In the genomic region with DNA sequence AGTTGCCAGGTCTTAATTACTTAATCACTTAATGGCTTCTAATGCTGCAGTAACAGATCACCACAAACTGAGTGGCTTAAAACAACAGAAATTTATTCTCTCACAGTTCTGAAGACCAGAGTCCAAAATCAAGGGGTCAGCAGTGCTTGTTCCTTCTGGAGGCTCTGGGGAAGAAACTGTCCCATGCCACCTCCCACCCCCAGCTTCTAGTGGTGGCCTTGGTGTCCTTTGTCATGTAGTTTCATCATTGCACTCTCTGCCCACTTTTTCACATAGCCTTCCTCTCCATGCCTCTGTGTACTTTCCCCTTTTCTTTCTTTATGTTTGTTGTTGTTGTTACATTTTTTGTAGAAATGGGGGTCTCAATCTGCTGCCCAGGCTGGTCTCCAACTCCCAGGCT, we compare ENCODE assay signal across 1 cellular context.
TF ChIP-seq lines count a peak whose summit lies in the region.

No MANE protein-coding gene starts in this region.

TF ChIP-seq in GM23338, 12 proteins besides CTCF, POLR2A, EP300 and RAD21 (continued from another document):
- TF ChIP-seq, protein P1, sequence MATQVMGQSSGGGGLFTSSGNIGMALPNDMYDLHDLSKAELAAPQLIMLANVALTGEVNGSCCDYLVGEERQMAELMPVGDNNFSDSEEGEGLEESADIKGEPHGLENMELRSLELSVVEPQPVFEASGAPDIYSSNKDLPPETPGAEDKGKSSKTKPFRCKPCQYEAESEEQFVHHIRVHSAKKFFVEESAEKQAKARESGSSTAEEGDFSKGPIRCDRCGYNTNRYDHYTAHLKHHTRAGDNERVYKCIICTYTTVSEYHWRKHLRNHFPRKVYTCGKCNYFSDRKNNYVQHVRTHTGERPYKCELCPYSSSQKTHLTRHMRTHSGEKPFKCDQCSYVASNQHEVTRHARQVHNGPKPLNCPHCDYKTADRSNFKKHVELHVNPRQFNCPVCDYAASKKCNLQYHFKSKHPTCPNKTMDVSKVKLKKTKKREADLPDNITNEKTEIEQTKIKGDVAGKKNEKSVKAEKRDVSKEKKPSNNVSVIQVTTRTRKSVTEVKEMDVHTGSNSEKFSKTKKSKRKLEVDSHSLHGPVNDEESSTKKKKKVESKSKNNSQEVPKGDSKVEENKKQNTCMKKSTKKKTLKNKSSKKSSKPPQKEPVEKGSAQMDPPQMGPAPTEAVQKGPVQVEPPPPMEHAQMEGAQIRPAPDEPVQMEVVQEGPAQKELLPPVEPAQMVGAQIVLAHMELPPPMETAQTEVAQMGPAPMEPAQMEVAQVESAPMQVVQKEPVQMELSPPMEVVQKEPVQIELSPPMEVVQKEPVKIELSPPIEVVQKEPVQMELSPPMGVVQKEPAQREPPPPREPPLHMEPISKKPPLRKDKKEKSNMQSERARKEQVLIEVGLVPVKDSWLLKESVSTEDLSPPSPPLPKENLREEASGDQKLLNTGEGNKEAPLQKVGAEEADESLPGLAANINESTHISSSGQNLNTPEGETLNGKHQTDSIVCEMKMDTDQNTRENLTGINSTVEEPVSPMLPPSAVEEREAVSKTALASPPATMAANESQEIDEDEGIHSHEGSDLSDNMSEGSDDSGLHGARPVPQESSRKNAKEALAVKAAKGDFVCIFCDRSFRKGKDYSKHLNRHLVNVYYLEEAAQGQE (IDR thresholded peaks at IDR 0.05; ENCODE audit: unreplicated experiment) = no peak
- TF ChIP-seq EZH2 (IDR thresholded peaks at IDR 0.05; ENCODE audit: low read depth, unreplicated experiment) = no peak
- TF ChIP-seq, protein P2, sequence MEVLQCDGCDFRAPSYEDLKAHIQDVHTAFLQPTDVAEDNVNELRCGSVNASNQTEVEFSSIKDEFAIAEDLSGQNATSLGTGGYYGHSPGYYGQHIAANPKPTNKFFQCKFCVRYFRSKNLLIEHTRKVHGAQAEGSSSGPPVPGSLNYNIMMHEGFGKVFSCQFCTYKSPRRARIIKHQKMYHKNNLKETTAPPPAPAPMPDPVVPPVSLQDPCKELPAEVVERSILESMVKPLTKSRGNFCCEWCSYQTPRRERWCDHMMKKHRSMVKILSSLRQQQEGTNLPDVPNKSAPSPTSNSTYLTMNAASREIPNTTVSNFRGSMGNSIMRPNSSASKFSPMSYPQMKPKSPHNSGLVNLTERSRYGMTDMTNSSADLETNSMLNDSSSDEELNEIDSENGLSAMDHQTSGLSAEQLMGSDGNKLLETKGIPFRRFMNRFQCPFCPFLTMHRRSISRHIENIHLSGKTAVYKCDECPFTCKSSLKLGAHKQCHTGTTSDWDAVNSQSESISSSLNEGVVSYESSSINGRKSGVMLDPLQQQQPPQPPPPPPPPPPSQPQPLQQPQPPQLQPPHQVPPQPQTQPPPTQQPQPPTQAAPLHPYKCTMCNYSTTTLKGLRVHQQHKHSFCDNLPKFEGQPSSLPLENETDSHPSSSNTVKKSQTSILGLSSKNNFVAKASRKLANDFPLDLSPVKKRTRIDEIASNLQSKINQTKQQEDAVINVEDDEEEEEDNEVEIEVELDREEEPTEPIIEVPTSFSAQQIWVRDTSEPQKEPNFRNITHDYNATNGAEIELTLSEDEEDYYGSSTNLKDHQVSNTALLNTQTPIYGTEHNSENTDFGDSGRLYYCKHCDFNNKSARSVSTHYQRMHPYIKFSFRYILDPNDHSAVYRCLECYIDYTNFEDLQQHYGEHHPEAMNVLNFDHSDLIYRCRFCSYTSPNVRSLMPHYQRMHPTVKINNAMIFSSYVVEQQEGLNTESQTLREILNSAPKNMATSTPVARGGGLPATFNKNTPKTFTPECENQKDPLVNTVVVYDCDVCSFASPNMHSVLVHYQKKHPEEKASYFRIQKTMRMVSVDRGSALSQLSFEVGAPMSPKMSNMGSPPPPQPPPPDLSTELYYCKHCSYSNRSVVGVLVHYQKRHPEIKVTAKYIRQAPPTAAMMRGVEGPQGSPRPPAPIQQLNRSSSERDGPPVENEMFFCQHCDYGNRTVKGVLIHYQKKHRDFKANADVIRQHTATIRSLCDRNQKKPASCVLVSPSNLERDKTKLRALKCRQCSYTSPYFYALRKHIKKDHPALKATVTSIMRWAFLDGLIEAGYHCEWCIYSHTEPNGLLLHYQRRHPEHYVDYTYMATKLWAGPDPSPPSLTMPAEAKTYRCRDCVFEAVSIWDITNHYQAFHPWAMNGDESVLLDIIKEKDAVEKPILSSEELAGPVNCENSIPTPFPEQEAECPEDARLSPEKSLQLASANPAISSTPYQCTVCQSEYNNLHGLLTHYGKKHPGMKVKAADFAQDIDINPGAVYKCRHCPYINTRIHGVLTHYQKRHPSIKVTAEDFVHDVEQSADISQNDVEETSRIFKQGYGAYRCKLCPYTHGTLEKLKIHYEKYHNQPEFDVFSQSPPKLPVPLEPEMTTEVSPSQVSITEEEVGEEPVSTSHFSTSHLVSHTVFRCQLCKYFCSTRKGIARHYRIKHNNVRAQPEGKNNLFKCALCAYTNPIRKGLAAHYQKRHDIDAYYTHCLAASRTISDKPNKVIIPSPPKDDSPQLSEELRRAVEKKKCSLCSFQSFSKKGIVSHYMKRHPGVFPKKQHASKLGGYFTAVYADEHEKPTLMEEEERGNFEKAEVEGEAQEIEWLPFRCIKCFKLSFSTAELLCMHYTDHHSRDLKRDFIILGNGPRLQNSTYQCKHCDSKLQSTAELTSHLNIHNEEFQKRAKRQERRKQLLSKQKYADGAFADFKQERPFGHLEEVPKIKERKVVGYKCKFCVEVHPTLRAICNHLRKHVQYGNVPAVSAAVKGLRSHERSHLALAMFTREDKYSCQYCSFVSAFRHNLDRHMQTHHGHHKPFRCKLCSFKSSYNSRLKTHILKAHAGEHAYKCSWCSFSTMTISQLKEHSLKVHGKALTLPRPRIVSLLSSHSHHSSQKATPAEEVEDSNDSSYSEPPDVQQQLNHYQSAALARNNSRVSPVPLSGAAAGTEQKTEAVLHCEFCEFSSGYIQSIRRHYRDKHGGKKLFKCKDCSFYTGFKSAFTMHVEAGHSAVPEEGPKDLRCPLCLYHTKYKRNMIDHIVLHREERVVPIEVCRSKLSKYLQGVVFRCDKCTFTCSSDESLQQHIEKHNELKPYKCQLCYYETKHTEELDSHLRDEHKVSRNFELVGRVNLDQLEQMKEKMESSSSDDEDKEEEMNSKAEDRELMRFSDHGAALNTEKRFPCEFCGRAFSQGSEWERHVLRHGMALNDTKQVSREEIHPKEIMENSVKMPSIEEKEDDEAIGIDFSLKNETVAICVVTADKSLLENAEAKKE (CRISPR knock-in tag; IDR thresholded peaks at IDR 0.05) = no peak
